19 cellular contexts compared by ENCODE assay signal in the genomic region with DNA sequence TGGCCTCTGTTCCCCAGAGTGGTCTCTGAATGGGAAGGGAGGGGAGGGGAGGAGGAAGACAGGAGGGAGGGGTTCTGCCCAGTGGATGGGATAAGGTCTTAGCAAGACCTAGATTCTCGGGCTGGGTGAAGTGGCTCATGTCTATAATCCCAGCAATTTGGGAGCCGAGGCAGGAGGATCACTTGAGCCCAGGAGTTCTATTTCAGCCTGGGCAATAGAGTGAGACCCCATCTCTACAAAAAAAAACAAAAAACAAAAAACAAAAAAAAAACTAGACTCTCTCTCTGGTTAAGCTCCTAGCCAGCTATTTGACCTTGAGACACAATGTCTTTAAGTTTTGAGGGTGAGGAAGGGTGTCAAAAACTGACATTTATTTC. TPM values are rescaled to one million over a fixed set of nuclear protein-coding genes. Genes with fewer than 3 reads are reported as not detected.
A peak's percentile ranks its signal among the peaks of the same experiment; 100 is the strongest.
DNase-seq lines count a peak whose midpoint lies in the region; ATAC-seq, FAIRE-seq and TF ChIP-seq lines count a peak whose summit lies in the region.
"Had no signal": no experiment of that assay in that cellular context is flagged by ENCODE, and none has a peak within 500 bp of the region (broad histone marks: within the 10 kb centered on the region; RNA-seq: fewer than 3 reads in every experiment).

No MANE protein-coding gene starts in this region.

- in situ Hi-C loops in K562 (cut with MboI), result no loop called here

- DNase-seq in HCT116 (ENCODE audit: low read depth, low spot score), result no peak
- peak in 1 of 4 experiments; percentile 10 for DNase-seq in K562 (ENCODE audit: extremely low read depth in 1 of 4, low spot score in 3 of 4)
- no peak for DNase-seq in keratinocyte (ENCODE audit: low read depth, low spot score)
- no peak for DNase-seq in stomach
- no peak for DNase-seq in SW 1271 (lab: John Stamatoyannopoulos, UW)
- DNase-seq in NCI-H526 (lab: John Stamatoyannopoulos, UW), result no peak
- DNase-seq: activated CD4-positive, alpha-beta T cell treated with anti-CD3 and anti-CD28 coated beads for 48 hours; activated T-cell treated with anti-CD3 and anti-CD28 coated beads for 4 hours; heart right ventricle; left cardiac atrium; NCI-H1092; NCI-H2171; stimulated activated CD4-positive, alpha-beta T cell treated with anti-CD3 and anti-CD28 coated beads, Interleukin-2, amount 100 ng/mL, for 24 hours had no signal

- dilution Hi-C loops in keratinocyte (cut with MboI; ENCODE audit: extremely low pct_ligation_motif_present, low sequenced_read_pairs), result no loop called here

- H3K4me2 ChIP-seq in HCT116 (ENCODE audit: low read length) (peak overlapping the region; percentile 80), K562 (ENCODE audit: insufficient read depth, low read length) (no peak overlapping the region; the same call in 1 of the 2 replicates), keratinocyte (ENCODE audit: control insufficient read depth, extremely low read depth, insufficient read depth, low read depth, low read length) (peak overlapping the region; percentile 73)

- H3K9me3 ChIP-seq in HCT116 (ENCODE audit: control insufficient read depth in 1 of 2, insufficient read depth in 1 of 2, low read depth in 1 of 2, low read length in 2 of 2), result no peaks in the 10 kb centered on the region
- H3K9me3 ChIP-seq in K562 (replicated peaks; ENCODE audit: control insufficient read depth, insufficient read depth, low read depth, low read length), result no peaks in the 10 kb centered on the region
- H3K9me3 ChIP-seq in keratinocyte (ENCODE audit: control insufficient read depth, low read depth, low read length), result no peaks in the 10 kb centered on the region
- no peaks in the 10 kb centered on the region for H3K9me3 ChIP-seq in stomach
- H3K9me3 ChIP-seq: heart right ventricle had no signal

- peaks cover 4% of the 10 kb centered on the region for H3K9me1 ChIP-seq in K562 (ENCODE audit: control insufficient read depth, insufficient read depth, low read length)
- H3K9me1 ChIP-seq in keratinocyte (ENCODE audit: control insufficient read depth, extremely low read depth, insufficient read depth, low read length), result peaks cover 4% of the 10 kb centered on the region

- FAIRE-seq in K562 (lab: Jason Lieb, UNC), result no peak
- FAIRE-seq in keratinocyte (lab: Jason Lieb, UNC), result no peak
- FAIRE-seq: H1 had no signal

- H3K27me3 ChIP-seq in HCT116 (ENCODE audit: insufficient read depth, low read length) (no peaks in the 10 kb centered on the region), K562 (ENCODE audit: control insufficient read depth in 2 of 2, insufficient read depth in 2 of 2, low read length in 2 of 2) (no peaks in the 10 kb centered on the region), keratinocyte (ENCODE audit: control insufficient read depth, extremely low read depth, insufficient read depth, low read length) (no peaks in the 10 kb centered on the region), stomach (no peaks in the 10 kb centered on the region)
- H3K27me3 ChIP-seq: heart right ventricle had no signal

- no TSS peak for BruUV-seq in HCT116 (replicated peaks; lab: Mats Ljungman, UMichigan)
- BruUV-seq in K562 (replicated peaks; lab: Mats Ljungman, UMichigan), result no TSS peak

- CTCF ChIA-PET in HCT116 (lab: Charles Lee) (interaction anchor here (1.2 kb wide), 1 partner anchor 15 kb away, joined by 3 read pairs; no protein-coding TSS in a partner anchor), K562 (lab: Yijun Ruan, JAX; ENCODE audit: low intra/inter-chr PET ratio) (no interaction called here)

- H3K27ac ChIP-seq in HCT116 (ENCODE audit: low read depth, low read length) (peak overlapping the region; percentile 84), K562 (ENCODE audit: extremely low read depth, low read depth, low read length) (peak overlapping the region; percentile 58; the same call in 2 of the 3 replicates), keratinocyte (ENCODE audit: control insufficient read depth, insufficient read depth, low read length) (peak overlapping the region; percentile 99), stomach (peak overlapping the region in 3 of 5 donors; percentile 56 to 66 (median 62))
- H3K27ac ChIP-seq: heart right ventricle had no signal

- no peak for TF ChIP-seq EP300 in K562 (IDR thresholded peaks at IDR 0.05; ENCODE audit: low read length)
- no peak for TF ChIP-seq EP300 in stomach (IDR thresholded peaks at IDR 0.05)

- intact Hi-C loops in HCT116 (cut with micrococcal nuclease) (no loop called here), K562 (cut with micrococcal nuclease) (loop anchor here (5.0 kb wide), 1 partner anchor 261 kb away; no protein-coding TSS in a partner anchor), stomach (cut with DNase I; ENCODE audit: low total_unique reads) (no loop called here)

- H3K9ac ChIP-seq in HCT116 (ENCODE audit: low read length), result peak overlapping the region; percentile 59
- H3K9ac ChIP-seq in K562 (ENCODE audit: insufficient read depth in 1 of 2, low read depth in 2 of 2, low read length in 2 of 2), result peak overlapping the region in 1 of 2 experiments; percentile 4; a peak in 1 of 4 replicates
- peak overlapping the region; percentile 77 for H3K9ac ChIP-seq in keratinocyte (ENCODE audit: control insufficient read depth, extremely low read depth, insufficient read depth, low read length)

- 47% methylated on average over 2 of the region's 2 CpGs for WGBS in K562 (ENCODE audit: insufficient coverage, low coverage, missing lambda C conversion rate)
- WGBS in stomach, 5 donors, result 92 to 97% (median 94%) methylated on average over 2 of the region's 2 CpGs

- TF ChIP-seq CTCF in HCT116 (IDR thresholded peaks at IDR 0.05 in 2 of 3, conservative IDR thresholded peaks at IDR 0.05 in 1 of 3; ENCODE audit: borderline replicate concordance in 1 of 3, insufficient read depth in 1 of 3, low read depth in 2 of 3, low read length in 2 of 3) (no peak), K562 (IDR thresholded peaks at IDR 0.05 in 2 of 3, conservative IDR thresholded peaks at IDR 0.05 in 1 of 3; ENCODE audit: insufficient read depth in 2 of 3, low read depth in 1 of 3, low read length in 3 of 3) (no peak), keratinocyte (optimal IDR thresholded peaks at IDR 0.05 in 1 of 3, IDR thresholded peaks at IDR 0.05 in 1 of 3, conservative IDR thresholded peaks at IDR 0.05 in 1 of 3; ENCODE audit: extremely low read depth in 1 of 3, insufficient read depth in 2 of 3, low read length in 3 of 3) (no peak), stomach (IDR thresholded peaks at IDR 0.05) (no peak)

- peak overlapping the region in 1 of 2 experiments; percentile 8; a peak in 1 of 4 replicates for H3K4me3 ChIP-seq in HCT116 (replicated peaks in 1 of 2; ENCODE audit: low read depth in 1 of 2, low read length in 2 of 2)
- H3K4me3 ChIP-seq in K562, result no peak overlapping the region
- H3K4me3 ChIP-seq in keratinocyte (ENCODE audit: control insufficient read depth in 2 of 3, extremely low read depth in 1 of 3, insufficient read depth in 2 of 3, low read depth in 1 of 3, low read length in 3 of 3), result no peak overlapping the region
- no peak overlapping the region for H3K4me3 ChIP-seq in stomach
- H3K4me3 ChIP-seq: heart right ventricle had no signal

- TF ChIP-seq POLR2A in HCT116 (IDR thresholded peaks at IDR 0.05; ENCODE audit: borderline replicate concordance, extremely low read depth, insufficient read depth, insufficient read length) (no peak), K562 (conservative IDR thresholded peaks at IDR 0.05) (no peak), stomach (IDR thresholded peaks at IDR 0.05) (no peak)

- H4K20me1 ChIP-seq in HCT116 (ENCODE audit: insufficient read depth), result no peaks in the 10 kb centered on the region
- no peaks in the 10 kb centered on the region for H4K20me1 ChIP-seq in K562 (replicated peaks; ENCODE audit: control insufficient read depth, insufficient read depth, low read length)
- no peaks in the 10 kb centered on the region for H4K20me1 ChIP-seq in keratinocyte (ENCODE audit: control insufficient read depth, extremely low read depth, insufficient read depth, low read length)

- H2AFZ ChIP-seq in HCT116 (ENCODE audit: low read depth, low read length, poor library complexity, severe bottlenecking), result peak overlapping the region; percentile 83
- H2AFZ ChIP-seq in K562 (ENCODE audit: low read depth, low read length), result peak overlapping the region; percentile 52; the same call in 1 of the 2 replicates
- H2AFZ ChIP-seq in keratinocyte (ENCODE audit: control insufficient read depth, low read length), result no peak overlapping the region

- H3K9me2 ChIP-seq in HCT116 (ENCODE audit: insufficient read depth), result no peaks in the 10 kb centered on the region

- H3K79me2 ChIP-seq in HCT116 (ENCODE audit: insufficient read depth, low read length) (no peaks in the 10 kb centered on the region), K562 (ENCODE audit: control insufficient read depth, insufficient read depth, low read length) (no peaks in the 10 kb centered on the region), keratinocyte (ENCODE audit: control insufficient read depth, insufficient read depth, low read length) (no peaks in the 10 kb centered on the region)

- TF ChIP-seq RAD21 in HCT116 (IDR thresholded peaks at IDR 0.05; ENCODE audit: low read depth), result no peak
- TF ChIP-seq RAD21 in K562 (CRISPR knock-in tag; conservative IDR thresholded peaks at IDR 0.05 in 1 of 2, IDR thresholded peaks at IDR 0.05 in 1 of 2), result no peak

- H3K4me1 ChIP-seq in HCT116 (ENCODE audit: control insufficient read depth in 1 of 2, insufficient read depth in 2 of 2, low read length in 2 of 2), result peaks cover 67 to 93% of the 10 kb centered on the region in 2 experiments
- peaks cover 50 to 57% of the 10 kb centered on the region in 2 experiments for H3K4me1 ChIP-seq in K562 (replicated peaks in 1 of 2; ENCODE audit: control insufficient read depth in 2 of 2, insufficient read depth in 2 of 2, low read length in 2 of 2)
- H3K4me1 ChIP-seq in keratinocyte (ENCODE audit: control insufficient read depth, extremely low read depth, insufficient read depth, low read length), result peaks cover 69% of the 10 kb centered on the region
- peaks cover 32 to 70% (median 42%) of the 10 kb centered on the region in 4 donors for H3K4me1 ChIP-seq in stomach

- ATAC-seq in HCT116, result no peak
- ATAC-seq in K562, result no peak
- no peak for ATAC-seq in HG03460 (IDR thresholded peaks at IDR 0.05; ENCODE audit: unreplicated experiment)
- no peak for ATAC-seq in HG03432 (IDR thresholded peaks at IDR 0.05; ENCODE audit: unreplicated experiment)
- ATAC-seq: heart right ventricle, left cardiac atrium had no signal

- RAD21 ChIA-PET in HCT116 (lab: Charles Lee; ENCODE audit: low non-redundant PET in 1 of 2, low total read pairs in 2 of 2, uncharacterized antibody in 2 of 2, unreplicated experiment in 2 of 2), result interaction anchor here in 1 of 2 experiments (1.2 kb wide), 1 partner anchor 19 kb away, joined by 3 read pairs; no protein-coding TSS in a partner anchor

- no peaks in the 10 kb centered on the region for H3K36me3 ChIP-seq in HCT116 (ENCODE audit: control insufficient read depth in 1 of 2, insufficient read depth in 2 of 2, low read length in 2 of 2)
- no peaks in the 10 kb centered on the region for H3K36me3 ChIP-seq in K562 (ENCODE audit: control insufficient read depth, insufficient read depth, low read length)
- H3K36me3 ChIP-seq in keratinocyte (ENCODE audit: control insufficient read depth in 2 of 2, extremely low read depth in 1 of 2, insufficient read depth in 2 of 2, low read length in 2 of 2), result no peaks in the 10 kb centered on the region
- H3K36me3 ChIP-seq in stomach, result no peaks in the 10 kb centered on the region
- H3K36me3 ChIP-seq: heart right ventricle had no signal

- POLR2A ChIA-PET in HCT116 (lab: Charles Lee), result interaction anchor here (0.7 to 1.5 kb wide), 7 partner anchors 8 to 95 kb away, joined by 3 to 6 read pairs (median 3); no protein-coding TSS in a partner anchor
- POLR2A ChIA-PET in K562 (lab: Yijun Ruan, JAX), result interaction anchor here (0.6 to 2.6 kb wide), 10 partner anchors 10 to 203 kb away, joined by 3 to 23 read pairs (median 6); partner anchors contain the start of gene SPEN

RNA-seq across cellular contexts. Expression of gene UQCRHL, which starts 11.4 kb away (rescaled TPM):
- 2.5 TPM for total RNA-seq in HCT116 (2021; ENCODE audit: unreplicated experiment)
- polyA plus RNA-seq in HCT116 (2012), result 4.8 and 7.1 TPM in 2 replicates
- total RNA-seq in K562 (2011; cell fraction: chromatin; rRNA removed; ENCODE audit: low replicate concordance), result 2.3 and 3.2 TPM in 2 replicates
- total RNA-seq in K562 (2011; cell fraction: nucleolus; rRNA removed), result 2.8 TPM in 2 replicates
- total RNA-seq in K562 (2011; cell fraction: nucleoplasm; rRNA removed), result 4.1 and 4.2 TPM in 2 replicates
- total RNA-seq in K562 (2014; rRNA removed), result 40.7 and 76.9 TPM in 2 replicates
- total RNA-seq in K562 (2014; rRNA removed; fragmentation: Illumina TruSeq; extraction: Trizol), result 41.3 and 45.7 TPM in 2 replicates
- 19.4 and 21.8 TPM in 2 replicates for total RNA-seq in K562 (2015; rRNA removed; fragmentation: Illumina TruSeq; extraction: Trizol)
- 5.1 and 5.9 TPM in 2 replicates for total RNA-seq in K562 (2021)
- polyA plus RNA-seq in K562 (2011; rRNA removed), result 26.3 and 27.6 TPM in 2 replicates
- 3.9 and 8.7 TPM in 2 replicates for polyA plus RNA-seq in K562 (2011; cell fraction: cytosol; rRNA removed)
- 2.2 and 6.0 TPM in 2 replicates for polyA plus RNA-seq in K562 (2011; cell fraction: nucleus; rRNA removed)
- 9.1 and 25.6 TPM in 2 replicates for polyA plus RNA-seq in K562 (2012)
- polyA plus RNA-seq in K562 (2014; fragmentation: Illumina TruSeq; extraction: Trizol), result 17.6 and 18.9 TPM in 2 replicates
- polyA plus RNA-seq in K562 (2014; fragmentation: Nextera tagmentation; extraction: Ambion mirVana), result 10 to 100 TPM; 20.4 to 25.8 TPM
- polyA plus RNA-seq in K562 (2014; rRNA removed), result 13.2 and 27.2 TPM in 2 replicates
- 6.5 and 7.8 TPM in 2 replicates for polyA minus RNA-seq in K562 (2011; rRNA and poly(A)+ RNA removed)
- polyA minus RNA-seq in K562 (2011; cell fraction: cytosol; rRNA and poly(A)+ RNA removed), result 9.1 and 15.2 TPM in 2 replicates
- 0.67 and 3.4 TPM in 2 replicates for polyA minus RNA-seq in K562 (2011; cell fraction: nucleus; rRNA and poly(A)+ RNA removed)
- 2.6 to 14.0 TPM (median 4.6 TPM) in 3 replicates for polyA plus RNA-seq in keratinocyte
- polyA plus RNA-seq in keratinocyte (2011; ENCODE audit: low read depth), result 2.5 TPM
- polyA plus RNA-seq in keratinocyte (2011; cell fraction: cytosol; rRNA removed), result 6.8 and 8.4 TPM in 2 replicates
- polyA plus RNA-seq in keratinocyte (2011; cell fraction: nucleus; rRNA removed), result 2.1 TPM in 2 replicates
- 2.6 and 4.3 TPM in 2 replicates for polyA plus RNA-seq in keratinocyte (2012; ENCODE audit: low replicate concordance)
- polyA minus RNA-seq in keratinocyte, result 0.23 to 0.77 TPM in 2 of 3 replicates, not detected in the other
- polyA minus RNA-seq in keratinocyte (2011; cell fraction: cytosol; rRNA and poly(A)+ RNA removed), result 8.2 TPM
- polyA minus RNA-seq in keratinocyte (2011; cell fraction: nucleus; rRNA and poly(A)+ RNA removed), result 0.21 TPM in 1 of 2 replicates, not detected in the other
- total RNA-seq in stomach, result 10 to 100 TPM in 1 of 5 donors, 1 to 10 TPM in 2, under 1 TPM in 1, not detected in 1; 0.58 to 11.0 (median 2.0) TPM
- polyA plus RNA-seq in stomach, result 1 to 10 TPM; 2.4 to 3.4 (median 3.2) TPM

RNA-seq across cellular contexts. Expression of gene FBLIM1, which starts 37.5 kb away (rescaled TPM):
- 6.0 TPM for total RNA-seq in HCT116 (2021; ENCODE audit: unreplicated experiment)
- 8.7 and 9.7 TPM in 2 replicates for polyA plus RNA-seq in HCT116 (2012)
- 0.16 TPM in 1 of 2 replicates, not detected in the other for total RNA-seq in K562 (2011; cell fraction: chromatin; rRNA removed; ENCODE audit: low replicate concordance)
- total RNA-seq in K562 (2011; cell fraction: nucleolus; rRNA removed), result 0.50 TPM in 1 of 2 replicates, not detected in the other
- total RNA-seq in K562 (2011; cell fraction: nucleoplasm; rRNA removed), result 0.31 TPM in 1 of 2 replicates, not detected in the other
- total RNA-seq in K562 (2014; rRNA removed), result 0.04 TPM in 1 of 2 replicates, not detected in the other
- not detected in 2 replicates for total RNA-seq in K562 (2014; rRNA removed; fragmentation: Illumina TruSeq; extraction: Trizol)
- not detected in 2 replicates for total RNA-seq in K562 (2015; rRNA removed; fragmentation: Illumina TruSeq; extraction: Trizol)
- 0.18 and 0.24 TPM in 2 replicates for total RNA-seq in K562 (2021)
- 0.14 and 0.43 TPM in 2 replicates for polyA plus RNA-seq in K562 (2011; rRNA removed)
- 0.09 and 0.63 TPM in 2 replicates for polyA plus RNA-seq in K562 (2011; cell fraction: cytosol; rRNA removed)
- polyA plus RNA-seq in K562 (2011; cell fraction: nucleus; rRNA removed), result 0.10 and 0.20 TPM in 2 replicates
- 0.04 and 0.48 TPM in 2 replicates for polyA plus RNA-seq in K562 (2012)
- polyA plus RNA-seq in K562 (2014; fragmentation: Illumina TruSeq; extraction: Trizol), result not detected in 2 replicates
- polyA plus RNA-seq in K562 (2014; fragmentation: Nextera tagmentation; extraction: Ambion mirVana), result not detected
- polyA plus RNA-seq in K562 (2014; rRNA removed), result not detected in 2 replicates
- polyA minus RNA-seq in K562 (2011; rRNA and poly(A)+ RNA removed), result 0.11 and 0.27 TPM in 2 replicates
- polyA minus RNA-seq in K562 (2011; cell fraction: cytosol; rRNA and poly(A)+ RNA removed), result not detected in 2 replicates
- polyA minus RNA-seq in K562 (2011; cell fraction: nucleus; rRNA and poly(A)+ RNA removed), result 0.56 TPM in 1 of 2 replicates, not detected in the other
- polyA plus RNA-seq in keratinocyte, result 144 to 223 TPM (median 185 TPM) in 3 replicates
- polyA plus RNA-seq in keratinocyte (2011; ENCODE audit: low read depth), result 23.5 TPM
- polyA plus RNA-seq in keratinocyte (2011; cell fraction: cytosol; rRNA removed), result 117 and 227 TPM in 2 replicates
- 304 and 450 TPM in 2 replicates for polyA plus RNA-seq in keratinocyte (2011; cell fraction: nucleus; rRNA removed)
- 121 and 176 TPM in 2 replicates for polyA plus RNA-seq in keratinocyte (2012; ENCODE audit: low replicate concordance)
- polyA minus RNA-seq in keratinocyte, result 87.9 to 246 TPM (median 131 TPM) in 3 replicates
- polyA minus RNA-seq in keratinocyte (2011; cell fraction: cytosol; rRNA and poly(A)+ RNA removed), result 300 TPM
- 125 and 154 TPM in 2 replicates for polyA minus RNA-seq in keratinocyte (2011; cell fraction: nucleus; rRNA and poly(A)+ RNA removed)
- 10 to 100 TPM; 47.0 to 92.1 (median 81.3) TPM for total RNA-seq in stomach
- polyA plus RNA-seq in stomach, result 100 to 1,000 TPM in 1 of 3 donors, 10 to 100 TPM in 2; 17.5 to 128 (median 44.6) TPM
- total RNA-seq: T-helper 2 cell treated with Interferon-gamma antibody and Interleukin-4, amounts not matched to agents 100 ng/mL and 5 ng/mL, for 36 hours had no signal

RNA-seq across cellular contexts. Expression of gene SPEN, which starts 51.4 kb away (rescaled TPM):
- total RNA-seq in HCT116 (2021; ENCODE audit: unreplicated experiment) (58.6 TPM), K562 (2014; rRNA removed) (27.2 and 27.8 TPM in 2 replicates), K562 (2014; rRNA removed; fragmentation: Illumina TruSeq; extraction: Trizol) (29.9 and 36.1 TPM in 2 replicates), K562 (2015; rRNA removed; fragmentation: Illumina TruSeq; extraction: Trizol) (24.5 and 29.1 TPM in 2 replicates), K562 (2021) (72.1 and 80.2 TPM in 2 replicates), stomach (100 to 1,000 TPM in 1 of 5 donors, 10 to 100 TPM in 4; 16.8 to 114 (median 44.9) TPM)
- polyA plus RNA-seq in HCT116 (2012), result 48.1 and 55.9 TPM in 2 replicates
- total RNA-seq in K562 (2011; cell fraction: chromatin; rRNA removed; ENCODE audit: low replicate concordance), result 154 and 372 TPM in 2 replicates
- 64.2 and 82.1 TPM in 2 replicates for total RNA-seq in K562 (2011; cell fraction: nucleolus; rRNA removed)
- total RNA-seq in K562 (2011; cell fraction: nucleoplasm; rRNA removed), result 125 and 165 TPM in 2 replicates
- polyA plus RNA-seq in K562 (2011; rRNA removed) (11.9 and 16.4 TPM in 2 replicates), K562 (2014; fragmentation: Illumina TruSeq; extraction: Trizol) (87.5 and 87.6 TPM in 2 replicates), K562 (2014; fragmentation: Nextera tagmentation; extraction: Ambion mirVana) (10 to 100 TPM in 1 of 2 experiments, 1 to 10 TPM in 1; 5.7 to 13.1 TPM), K562 (2014; rRNA removed) (31.9 and 34.6 TPM in 2 replicates), keratinocyte (4.9 to 9.1 TPM (median 8.9 TPM) in 3 replicates), stomach (10 to 100 TPM in 1 of 3 donors, 1 to 10 TPM in 2; 5.6 to 14.7 (median 8.7) TPM)
- 9.5 and 13.0 TPM in 2 replicates for polyA plus RNA-seq in K562 (2011; cell fraction: cytosol; rRNA removed)
- polyA plus RNA-seq in K562 (2011; cell fraction: nucleus; rRNA removed), result 46.3 and 63.2 TPM in 2 replicates
- polyA plus RNA-seq in K562 (2012), result 54.0 and 72.6 TPM in 2 replicates
- 52.8 and 75.1 TPM in 2 replicates for polyA minus RNA-seq in K562 (2011; rRNA and poly(A)+ RNA removed)
- polyA minus RNA-seq in K562 (2011; cell fraction: cytosol; rRNA and poly(A)+ RNA removed), result 38.6 and 44.5 TPM in 2 replicates
- 32.0 and 67.9 TPM in 2 replicates for polyA minus RNA-seq in K562 (2011; cell fraction: nucleus; rRNA and poly(A)+ RNA removed)
- polyA plus RNA-seq in keratinocyte (2011; ENCODE audit: low read depth), result 22.5 TPM
- polyA plus RNA-seq in keratinocyte (2011; cell fraction: cytosol; rRNA removed), result 6.3 and 6.9 TPM in 2 replicates
- 46.7 and 46.9 TPM in 2 replicates for polyA plus RNA-seq in keratinocyte (2011; cell fraction: nucleus; rRNA removed)
- polyA plus RNA-seq in keratinocyte (2012; ENCODE audit: low replicate concordance), result 25.0 and 35.6 TPM in 2 replicates
- 18.8 to 84.5 TPM (median 42.0 TPM) in 3 replicates for polyA minus RNA-seq in keratinocyte
- polyA minus RNA-seq in keratinocyte (2011; cell fraction: cytosol; rRNA and poly(A)+ RNA removed), result 6.7 TPM
- 30.5 and 60.2 TPM in 2 replicates for polyA minus RNA-seq in keratinocyte (2011; cell fraction: nucleus; rRNA and poly(A)+ RNA removed)

RNA-seq across cellular contexts. Expression of gene TMEM82, which starts 53.8 kb away (rescaled TPM):
- total RNA-seq in HCT116 (2021; ENCODE audit: unreplicated experiment), result not detected
- polyA plus RNA-seq in HCT116 (2012), result not detected in 2 replicates
- not detected in 2 replicates for total RNA-seq in K562 (2011; cell fraction: chromatin; rRNA removed; ENCODE audit: low replicate concordance)
- not detected in 2 replicates for total RNA-seq in K562 (2011; cell fraction: nucleolus; rRNA removed)
- not detected in 2 replicates for total RNA-seq in K562 (2011; cell fraction: nucleoplasm; rRNA removed)
- not detected in 2 replicates for total RNA-seq in K562 (2014; rRNA removed)
- total RNA-seq in K562 (2014; rRNA removed; fragmentation: Illumina TruSeq; extraction: Trizol), result not detected in 2 replicates
- not detected in 2 replicates for total RNA-seq in K562 (2015; rRNA removed; fragmentation: Illumina TruSeq; extraction: Trizol)
- total RNA-seq in K562 (2021), result not detected in 2 replicates
- not detected in 2 replicates for polyA plus RNA-seq in K562 (2011; rRNA removed)
- polyA plus RNA-seq in K562 (2011; cell fraction: cytosol; rRNA removed), result not detected in 2 replicates
- not detected in 2 replicates for polyA plus RNA-seq in K562 (2011; cell fraction: nucleus; rRNA removed)
- polyA plus RNA-seq in K562 (2012), result not detected in 2 replicates
- polyA plus RNA-seq in K562 (2014; fragmentation: Illumina TruSeq; extraction: Trizol), result not detected in 2 replicates
- polyA plus RNA-seq in K562 (2014; fragmentation: Nextera tagmentation; extraction: Ambion mirVana), result not detected
- polyA plus RNA-seq in K562 (2014; rRNA removed), result not detected in 2 replicates
- polyA minus RNA-seq in K562 (2011; rRNA and poly(A)+ RNA removed), result not detected in 2 replicates
- polyA minus RNA-seq in K562 (2011; cell fraction: cytosol; rRNA and poly(A)+ RNA removed), result not detected in 2 replicates
- polyA minus RNA-seq in K562 (2011; cell fraction: nucleus; rRNA and poly(A)+ RNA removed), result not detected in 2 replicates
- polyA plus RNA-seq in keratinocyte, result not detected in 3 replicates
- not detected for polyA plus RNA-seq in keratinocyte (2011; ENCODE audit: low read depth)
- polyA plus RNA-seq in keratinocyte (2011; cell fraction: cytosol; rRNA removed), result not detected in 2 replicates
- not detected in 2 replicates for polyA plus RNA-seq in keratinocyte (2011; cell fraction: nucleus; rRNA removed)
- polyA plus RNA-seq in keratinocyte (2012; ENCODE audit: low replicate concordance), result not detected in 2 replicates
- not detected in 3 replicates for polyA minus RNA-seq in keratinocyte
- polyA minus RNA-seq in keratinocyte (2011; cell fraction: cytosol; rRNA and poly(A)+ RNA removed), result not detected
- not detected in 2 replicates for polyA minus RNA-seq in keratinocyte (2011; cell fraction: nucleus; rRNA and poly(A)+ RNA removed)
- total RNA-seq in stomach, result 1 to 10 TPM in 2 of 5 donors, not detected in 3; 2.2 to 4.9 TPM
- polyA plus RNA-seq in stomach, result under 1 TPM in 2 of 3 donors, not detected in 1; 0.10 to 0.75 TPM
- total RNA-seq: heart right ventricle; left cardiac atrium; pulmonary artery endothelial cell; T-helper 2 cell treated with Interferon-gamma antibody and Interleukin-4, amounts not matched to agents 100 ng/mL and 5 ng/mL, for 36 hours; ureter had no signal
- polyA plus RNA-seq: heart right ventricle had no signal
